Comparison of ENCODE assay signal across 9 cellular contexts in genomic region chr22:35629406-35630234, GRCh38. TPM values are rescaled to one million over a fixed set of nuclear protein-coding genes. Genes with fewer than 3 reads are reported as not detected.
DNase-seq lines count a peak whose midpoint lies in the region; ATAC-seq and TF ChIP-seq lines count a peak whose summit lies in the region.
"Had no signal": no experiment of that assay in that cellular context is flagged by ENCODE, and none has a peak within 500 bp of the region (broad histone marks: within the 10 kb centered on the region; RNA-seq: fewer than 3 reads in every experiment).

No MANE protein-coding gene starts in this region.

- no peaks in the 10 kb centered on the region for H3K4me1 ChIP-seq in liver (ENCODE audit: control insufficient read depth in 4 of 4, insufficient read depth in 4 of 4, low read length in 3 of 4)

- H3K4me3 ChIP-seq in astrocyte of the cerebellum (ENCODE audit: low read depth, low read length) (no peak overlapping the region), liver (ENCODE audit: low read depth in 1 of 3, low read length in 3 of 3) (no peak overlapping the region)

- no peak for TF ChIP-seq CTCF in RWPE1 (conservative IDR thresholded peaks at IDR 0.05; ENCODE audit: low read depth)
- no peak for TF ChIP-seq CTCF in astrocyte of the cerebellum (IDR thresholded peaks at IDR 0.05; ENCODE audit: low read depth, low read length, missing control alignments)
- TF ChIP-seq CTCF in liver (IDR thresholded peaks at IDR 0.05; ENCODE audit: low read depth, low read length, missing input control): no peak

- POLR2A ChIA-PET in RWPE1 (lab: Yijun Ruan, JAX; ENCODE audit: low non-redundant PET): no interaction called here

- H3K36me3 ChIP-seq in liver (ENCODE audit: control insufficient read depth in 4 of 4, insufficient read depth in 3 of 4, low read depth in 1 of 4, low read length in 3 of 4): no peaks in the 10 kb centered on the region

- H3K27me3 ChIP-seq in liver (ENCODE audit: control insufficient read depth in 4 of 4, insufficient read depth in 4 of 4, low read length in 3 of 4): no peaks in the 10 kb centered on the region

- peak; percentile 63 for ATAC-seq in GM18868 (IDR thresholded peaks at IDR 0.05; ENCODE audit: unreplicated experiment)
- ATAC-seq in stimulated activated naive CD8-positive, alpha-beta T cell treated with anti-CD3 and anti-CD28 coated beads, Interleukin-15, Interleukin-2, amounts not matched to agents 100 U/mL and 50 U/mL, for 24 hours: peak; percentile 70

- CTCF ChIA-PET in RWPE1 (lab: Yijun Ruan, JAX): no interaction called here

- peak in 1 of 2 donors; percentile 10 for TF ChIP-seq RAD21 in liver (IDR thresholded peaks at IDR 0.05)

- in situ Hi-C loops in astrocyte of the cerebellum (cut with HindIII; ENCODE audit: low sequenced_read_pairs): no loop called here

- H3K27ac ChIP-seq in RWPE1 (peak overlapping the region; percentile 97), liver (ENCODE audit: low read depth in 1 of 2, low read length in 2 of 2) (peak overlapping the region; percentile 29 to 52)
- H3K27ac ChIP-seq: VCaP had no signal

- H3K9ac ChIP-seq in liver (ENCODE audit: low read depth in 1 of 2, low read length in 2 of 2): no peak overlapping the region

- DNase-seq in RWPE1 (ENCODE audit: low spot score) (peak; percentile 94), astrocyte of the cerebellum (ENCODE audit: low read depth) (peak; percentile 98), germinal center (ENCODE audit: low spot score) (no peak), occipital lobe (lab: John Stamatoyannopoulos, UW) (no peak), NCI-H1092 (lab: John Stamatoyannopoulos, UW) (no peak)
- peak; percentile 76 for DNase-seq in stimulated activated naive CD8-positive, alpha-beta T cell treated with anti-CD3 and anti-CD28 coated beads, Interleukin-15, Interleukin-2, amounts not matched to agents 100 U/mL and 50 U/mL, for 24 hours

- WGBS in liver: 59% methylated on average over 9 of the region's 9 CpGs

- H3K9me3 ChIP-seq in liver (ENCODE audit: control insufficient read depth in 4 of 4, low read length in 3 of 4): no peaks in the 10 kb centered on the region

TF ChIP-seq in liver, 16 proteins besides CTCF, POLR2A, EP300 and RAD21:
- TF ChIP-seq NR2F2 (IDR thresholded peaks at IDR 0.05) (peak; percentile 79), TAF1 (conservative IDR thresholded peaks at IDR 0.05) (no peak), SP1 (IDR thresholded peaks at IDR 0.05) (no peak), RXRA (IDR thresholded peaks at IDR 0.05) (peak in 1 of 2 donors; percentile 21), EGR1 (IDR thresholded peaks at IDR 0.05; ENCODE audit: low read depth in 2 of 2) (no peak), HNF4A (conservative IDR thresholded peaks at IDR 0.05) (no peak), MAX (IDR thresholded peaks at IDR 0.05) (no peak), JUND (IDR thresholded peaks at IDR 0.05) (peak; percentile 67 to 74)

RNA-seq across cellular contexts. Expression of gene MB, which starts 12.5 kb away (rescaled TPM):
- total RNA-seq in liver: under 1 TPM in 1 of 2 donors, not detected in 1; 0.25 TPM
- polyA plus RNA-seq in liver: under 1 TPM in 1 of 2 donors, not detected in 1; 0.13 TPM
- not detected for total RNA-seq in occipital lobe

RNA-seq across cellular contexts. Expression of gene APOL6, which starts 18.6 kb away (rescaled TPM):
- total RNA-seq in liver: 10 to 100 TPM; 13.7 to 80.1 TPM
- polyA plus RNA-seq in liver: 10 to 100 TPM; 10.3 to 20.8 TPM
- 2.2 TPM for total RNA-seq in occipital lobe

Comparison
In these comparisons a context has a peak if more than half of its experiments do, and no peak if none do; other contexts are left out.
1. DNase-seq: peak in RWPE1 (single experiment), astrocyte of the cerebellum (single experiment) and stimulated activated naive CD8-positive, alpha-beta T cell treated with anti-CD3 and anti-CD28 coated beads, Interleukin-15, Interleukin-2, amounts not matched to agents 100 U/mL and 50 U/mL, for 24 hours (single experiment); none in germinal center (single experiment), occipital lobe (single experiment) and NCI-H1092 (single experiment).